Comparison of ENCODE assay signal across 21 cellular contexts in the genomic region with DNA sequence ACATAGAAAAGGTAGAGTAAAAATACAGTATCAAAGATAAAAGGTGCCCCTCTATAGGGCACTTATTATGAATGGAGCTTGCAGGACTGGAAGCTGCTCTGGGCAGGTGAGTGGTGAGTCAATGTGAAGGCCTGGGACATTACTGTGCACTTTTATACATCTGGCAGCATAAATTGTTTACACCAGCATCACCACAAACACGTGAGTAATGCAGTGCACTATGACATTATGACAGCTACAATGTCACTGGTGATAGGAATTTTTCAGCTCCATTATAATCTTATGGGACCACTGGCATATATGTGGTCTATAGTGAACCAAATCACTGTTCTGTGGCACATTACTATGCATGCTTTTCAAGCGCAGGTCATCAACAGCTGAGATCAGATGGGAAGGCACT.
"Had no signal": no experiment of that assay in that cellular context is flagged by ENCODE, and none has a peak within 500 bp of the region (broad histone marks: within the 10 kb centered on the region; RNA-seq: fewer than 3 reads in every experiment).

No MANE protein-coding gene starts in this region.

- H3K27ac Mint-ChIP-seq: activated B cell treated with CpG ODN at 0.5 μM for 24 hours; activated CD4-positive, alpha-beta memory T cell treated with anti-CD3 and anti-CD28 coated beads, Interleukin-2, amount 10 ng/mL, durations not matched to agents 7 days and 5 days; activated CD8-positive, alpha-beta memory T cell treated with anti-CD3 and anti-CD28 coated beads, Interleukin-2, amount 10 ng/mL, durations not matched to agents 7 days and 5 days; activated naive CD8-positive, alpha-beta T cell; mesothelial cell of epicardium; natural killer cell treated with Interleukin-12 subunit alpha and Interleukin-12 subunit beta and Interleukin-15 and Interleukin-18, amount 100 ng/mL, for 72 hours; stimulated activated effector memory CD8-positive, alpha-beta T cell treated with anti-CD3 and anti-CD28 coated beads, Interleukin-12 subunit alpha, Interleukin-12 subunit beta, amount 100 ng/mL, for 72 hours; T-helper 2 cell treated with Interferon-gamma antibody and Interleukin-4, amounts not matched to agents 5 μg/mL and 100 μg/mL, for 36 hours had no signal

- H3K9me3 Mint-ChIP-seq: activated B cell treated with CpG ODN at 0.5 μM for 24 hours; activated CD4-positive, alpha-beta memory T cell treated with anti-CD3 and anti-CD28 coated beads, Interleukin-2, amount 10 ng/mL, durations not matched to agents 7 days and 5 days; mesothelial cell of epicardium; natural killer cell treated with Interleukin-12 subunit alpha and Interleukin-12 subunit beta and Interleukin-15 and Interleukin-18, amount 100 ng/mL, for 72 hours; stimulated activated effector memory CD8-positive, alpha-beta T cell treated with anti-CD3 and anti-CD28 coated beads, Interleukin-12 subunit alpha, Interleukin-12 subunit beta, amount 100 ng/mL, for 72 hours; T-helper 2 cell treated with Interferon-gamma antibody and Interleukin-4, amounts not matched to agents 5 μg/mL and 100 μg/mL, for 36 hours had no signal

- H3K36me3 Mint-ChIP-seq: natural killer cell treated with Interleukin-12 subunit alpha and Interleukin-12 subunit beta and Interleukin-15 and Interleukin-18, amount 100 ng/mL, for 72 hours; stimulated activated effector memory CD8-positive, alpha-beta T cell treated with anti-CD3 and anti-CD28 coated beads, Interleukin-12 subunit alpha, Interleukin-12 subunit beta, amount 100 ng/mL, for 72 hours had no signal

- H3K4me3 ChIP-seq: body of pancreas, lung, testis, upper lobe of right lung had no signal

- DNase-seq: activated B cell treated with CpG ODN at 0.5 μM for 24 hours; activated CD4-positive, alpha-beta memory T cell treated with anti-CD3 and anti-CD28 coated beads, Interleukin-2, amount 10 ng/mL, durations not matched to agents 7 days and 5 days; activated CD4-positive, alpha-beta T cell treated with anti-CD3 and anti-CD28 coated beads for 4 hours; activated CD8-positive, alpha-beta memory T cell treated with anti-CD3 and anti-CD28 coated beads, Interleukin-2, amount 10 ng/mL, durations not matched to agents 7 days and 5 days; amniotic stem cell; body of pancreas; central memory CD4-positive, alpha-beta T cell; cortex of kidney; hypothalamus; stimulated activated CD4-positive, alpha-beta T cell treated with anti-CD3 and anti-CD28 coated beads, Interleukin-4, amount 100 ng/mL, for 24 hours; testis; upper lobe of right lung had no signal

- H3K27me3 Mint-ChIP-seq: activated B cell treated with CpG ODN at 0.5 μM for 24 hours; activated CD4-positive, alpha-beta memory T cell treated with anti-CD3 and anti-CD28 coated beads, Interleukin-2, amount 10 ng/mL, durations not matched to agents 7 days and 5 days; activated CD8-positive, alpha-beta memory T cell treated with anti-CD3 and anti-CD28 coated beads, Interleukin-2, amount 10 ng/mL, durations not matched to agents 7 days and 5 days; activated naive CD8-positive, alpha-beta T cell; natural killer cell treated with Interleukin-12 subunit alpha and Interleukin-12 subunit beta and Interleukin-15 and Interleukin-18, amount 100 ng/mL, for 72 hours had no signal

- H3K4me1 Mint-ChIP-seq: activated B cell treated with CpG ODN at 0.5 μM for 24 hours; activated CD4-positive, alpha-beta memory T cell treated with anti-CD3 and anti-CD28 coated beads, Interleukin-2, amount 10 ng/mL, durations not matched to agents 7 days and 5 days; activated CD8-positive, alpha-beta memory T cell treated with anti-CD3 and anti-CD28 coated beads, Interleukin-2, amount 10 ng/mL, durations not matched to agents 7 days and 5 days; mesothelial cell of epicardium; stimulated activated effector memory CD8-positive, alpha-beta T cell treated with anti-CD3 and anti-CD28 coated beads, Interleukin-12 subunit alpha, Interleukin-12 subunit beta, amount 100 ng/mL, for 72 hours had no signal

- H3K4me3 Mint-ChIP-seq: activated B cell treated with CpG ODN at 0.5 μM for 24 hours; activated CD4-positive, alpha-beta memory T cell treated with anti-CD3 and anti-CD28 coated beads, Interleukin-2, amount 10 ng/mL, durations not matched to agents 7 days and 5 days; activated CD8-positive, alpha-beta memory T cell treated with anti-CD3 and anti-CD28 coated beads, Interleukin-2, amount 10 ng/mL, durations not matched to agents 7 days and 5 days; activated naive CD8-positive, alpha-beta T cell; mesothelial cell of epicardium; natural killer cell treated with Interleukin-12 subunit alpha and Interleukin-12 subunit beta and Interleukin-15 and Interleukin-18, amount 100 ng/mL, for 72 hours; stimulated activated effector memory CD8-positive, alpha-beta T cell treated with anti-CD3 and anti-CD28 coated beads, Interleukin-12 subunit alpha, Interleukin-12 subunit beta, amount 100 ng/mL, for 72 hours; T-helper 2 cell treated with Interferon-gamma antibody and Interleukin-4, amounts not matched to agents 5 μg/mL and 100 μg/mL, for 36 hours had no signal

- ATAC-seq: activated CD8-positive, alpha-beta memory T cell treated with anti-CD3 and anti-CD28 coated beads, Interleukin-2, amount 10 ng/mL, durations not matched to agents 7 days and 5 days; body of pancreas; esophagus mucosa; left lobe of liver; sciatic nerve; stimulated activated effector memory CD8-positive, alpha-beta T cell treated with anti-CD3 and anti-CD28 coated beads, Interleukin-12 subunit alpha, Interleukin-12 subunit beta, amount 100 ng/mL, for 72 hours; upper lobe of right lung had no signal
